19 cellular contexts compared by ENCODE assay signal in the genomic region with DNA sequence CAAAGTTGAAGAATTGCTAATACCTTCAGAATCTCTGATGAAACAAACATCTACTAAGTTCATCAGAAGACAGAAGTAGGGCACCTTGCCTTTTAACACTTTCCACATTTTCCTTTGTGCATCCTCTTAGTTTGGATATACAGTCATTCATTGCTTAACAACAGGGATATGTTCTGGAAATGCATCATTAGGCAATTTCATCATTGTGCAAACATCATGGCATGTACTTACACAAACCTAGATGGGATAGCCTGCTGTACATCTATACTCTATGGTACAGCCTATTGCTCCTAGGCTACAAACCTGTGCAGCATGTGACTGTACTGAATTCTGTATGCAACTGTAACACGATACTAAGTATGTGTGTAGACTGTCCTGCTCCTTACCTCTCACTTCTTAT.
"Had no signal": no experiment of that assay in that cellular context is flagged by ENCODE, and none has a peak within 500 bp of the region (broad histone marks: within the 10 kb centered on the region; RNA-seq: fewer than 3 reads in every experiment).

No MANE protein-coding gene starts in this region.

- FAIRE-seq: pancreas had no signal

- DNase-seq: activated CD4-positive, alpha-beta T cell treated with anti-CD3 and anti-CD28 coated beads, Interleukin-2, amount 10 ng/mL, durations not matched to agents 7 days and 5 days; activated CD8-positive, alpha-beta memory T cell treated with anti-CD3 and anti-CD28 coated beads, Interleukin-2, amount 50 U/mL, for 48 hours; activated gamma-delta T cell treated with Interleukin-2 at 50 U/mL for 16 hours; activated naive CD8-positive, alpha-beta T cell treated with anti-CD3 and anti-CD28 coated beads for 36 hours; aorta; dorsolateral prefrontal cortex; endodermal cell; erythroblast; islet precursor cell; mucosa of descending colon; naive thymus-derived CD4-positive, alpha-beta T cell; pancreas; stimulated activated CD4-positive, alpha-beta T cell treated with anti-CD3 and anti-CD28 coated beads, Interleukin-4, amount 100 ng/mL, for 1 hour; stimulated activated naive CD4-positive, alpha-beta T cell treated with Interleukin-2 at 50 U/mL for 16 hours; substantia nigra; T-cell; T-helper 9 cell had no signal

- H3K4me3 ChIP-seq: dorsolateral prefrontal cortex, gastroesophageal sphincter, mucosa of descending colon, pancreas had no signal

- H3K36me3 ChIP-seq: gastroesophageal sphincter, pancreas had no signal

- H3K27me3 ChIP-seq: dorsolateral prefrontal cortex, gastroesophageal sphincter, pancreas had no signal

- H3K9me3 ChIP-seq: gastroesophageal sphincter, mucosa of descending colon, pancreas had no signal

- H3K27ac ChIP-seq: dorsolateral prefrontal cortex, gastroesophageal sphincter, pancreas had no signal

- ATAC-seq: gastroesophageal sphincter; left lobe of liver; mucosa of descending colon; naive thymus-derived CD4-positive, alpha-beta T cell; pancreas; T-cell had no signal

- H3K4me1 ChIP-seq: pancreas had no signal
